Comparison of ENCODE assay signal across 12 cellular contexts in the genomic region with DNA sequence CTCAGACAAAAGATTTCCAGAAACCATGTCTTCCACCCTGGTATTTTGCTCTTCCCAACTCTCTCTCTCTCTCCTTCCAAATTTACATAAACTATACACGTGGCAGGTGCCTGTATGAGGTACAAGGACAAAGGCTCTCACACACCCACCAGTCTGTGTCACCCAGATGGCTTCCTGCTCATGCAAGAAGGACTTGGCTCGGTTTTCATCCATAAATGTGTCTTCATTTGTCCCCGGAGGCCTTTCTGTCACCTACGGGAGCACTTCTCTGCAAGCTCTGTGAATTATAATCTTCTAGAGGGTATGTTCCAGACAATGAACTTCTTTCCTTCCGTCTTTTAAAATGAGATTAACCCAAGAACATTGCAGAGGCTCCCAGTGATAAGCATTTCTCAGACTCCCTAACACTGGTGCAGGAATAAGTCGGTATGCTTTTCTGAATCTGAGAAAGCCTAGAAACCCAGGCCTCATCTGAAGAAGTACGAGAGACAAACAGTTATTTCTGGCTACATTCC.
"Had no signal": no experiment of that assay in that cellular context is flagged by ENCODE, and none has a peak within 500 bp of the region (broad histone marks: within the 10 kb centered on the region; RNA-seq: fewer than 3 reads in every experiment).

No MANE protein-coding gene starts in this region.

- ATAC-seq: K562 had no signal

- DNase-seq: MG63, NCI-H1092 treated with DMSO at 0.1 percent for 48 hours, NCI-H1436, NCI-H1930, NCI-H2081, NCI-H2107, NCI-H2227 treated with DMSO at 0.1 percent for 48 hours, NCI-H82, Right ventricle myocardium superior, RPMI8226, SIG-M5 had no signal
